Comparison of ENCODE assay signal across 12 cellular contexts in genomic region chr15:101506491-101506890, GRCh38. TPM values are rescaled to one million over a fixed set of nuclear protein-coding genes. Genes with fewer than 3 reads are reported as not detected.
DNase-seq lines count a peak whose midpoint lies in the region; ATAC-seq and TF ChIP-seq lines count a peak whose summit lies in the region.
"Had no signal": no experiment of that assay in that cellular context is flagged by ENCODE, and none has a peak within 500 bp of the region (broad histone marks: within the 10 kb centered on the region; RNA-seq: fewer than 3 reads in every experiment).

No MANE protein-coding gene starts in this region.

- DNase-seq in right atrium auricular region (ENCODE audit: low spot score) = peak; percentile 36
- no peak for DNase-seq in left cardiac atrium
- peak; percentile 52 for DNase-seq in RWPE2 (ENCODE audit: low spot score)
- peak; percentile 80 for DNase-seq in osteocyte (ENCODE audit: extremely low spot score, unreplicated experiment)
- no peak for DNase-seq in stimulated activated CD4-positive, alpha-beta T cell treated with anti-CD3 and anti-CD28 coated beads, Interleukin-15, amount 100 ng/mL, for 24 hours
- no peak for DNase-seq in HFFc6
- DNase-seq: Caco-2; CD4-positive, alpha-beta T cell; GOT3 had no signal

- H3K9me3 Mint-ChIP-seq in osteocyte (ENCODE audit: unreplicated experiment) = no peaks in the 10 kb centered on the region
- no peaks in the 10 kb centered on the region for H3K9me3 Mint-ChIP-seq in HFFc6
- H3K9me3 Mint-ChIP-seq: CD4-positive, alpha-beta T cell had no signal

- H3K4me1 Mint-ChIP-seq in osteocyte (ENCODE audit: unreplicated experiment) = no peaks in the 10 kb centered on the region
- H3K4me1 Mint-ChIP-seq in HFFc6 (ENCODE audit: low read depth) = no peaks in the 10 kb centered on the region

- no peaks in the 10 kb centered on the region for H3K27me3 ChIP-seq in right atrium auricular region
- no peaks in the 10 kb centered on the region for H3K27me3 ChIP-seq in RWPE2 (ENCODE audit: insufficient read depth, poor library complexity, severe bottlenecking)

- H3K4me1 ChIP-seq in right atrium auricular region = peaks cover 0 to 8% of the 10 kb centered on the region in 2 donors
- H3K4me1 ChIP-seq in RWPE2 (ENCODE audit: insufficient read depth, poor library complexity, severe bottlenecking) = no peaks in the 10 kb centered on the region
- H3K4me1 ChIP-seq: Caco-2 had no signal

- intact Hi-C loops in left cardiac atrium (cut with DNase I) = loop anchor here in 1 of 2 donors (10.0 kb wide), 1 partner anchor 192 kb away; no protein-coding TSS in a partner anchor

- H3K9me3 ChIP-seq in right atrium auricular region = no peaks in the 10 kb centered on the region
- no peaks in the 10 kb centered on the region for H3K9me3 ChIP-seq in RWPE2 (ENCODE audit: severe bottlenecking)
- H3K9me3 ChIP-seq: Caco-2 had no signal

- H3K4me3 ChIP-seq in right atrium auricular region = no peak overlapping the region
- H3K4me3 ChIP-seq in RWPE2 (ENCODE audit: severe bottlenecking) = no peak overlapping the region

- no peaks in the 10 kb centered on the region for H3K36me3 Mint-ChIP-seq in osteocyte (ENCODE audit: unreplicated experiment)
- H3K36me3 Mint-ChIP-seq in HFFc6 (ENCODE audit: low read depth) = no peaks in the 10 kb centered on the region

- no peak overlapping the region for H3K27ac ChIP-seq in right atrium auricular region
- H3K27ac ChIP-seq in RWPE2 (ENCODE audit: poor library complexity, severe bottlenecking) = no peak overlapping the region
- H3K27ac ChIP-seq: C4-2B had no signal

- H3K36me3 ChIP-seq in right atrium auricular region (no peaks in the 10 kb centered on the region), RWPE2 (ENCODE audit: low read depth) (no peaks in the 10 kb centered on the region)

- H3K27ac Mint-ChIP-seq in osteocyte (ENCODE audit: unreplicated experiment) (no peak overlapping the region), HFFc6 (no peak overlapping the region)
- H3K27ac Mint-ChIP-seq: B cell; CD4-positive, alpha-beta T cell had no signal

- no peak for ATAC-seq in left cardiac atrium
- no peak for ATAC-seq in RWPE2 (ENCODE audit: low read depth)
- ATAC-seq: HCT116 had no signal

- H3K4me3 Mint-ChIP-seq in osteocyte (ENCODE audit: unreplicated experiment) = no peak overlapping the region
- no peak overlapping the region for H3K4me3 Mint-ChIP-seq in HFFc6
- H3K4me3 Mint-ChIP-seq: B cell; CD4-positive, alpha-beta T cell had no signal

- no peak for TF ChIP-seq CTCF in right atrium auricular region (IDR thresholded peaks at IDR 0.05)
- TF ChIP-seq CTCF in RWPE2 (IDR thresholded peaks at IDR 0.05; ENCODE audit: poor library complexity, severe bottlenecking) = no peak
- no peak for TF ChIP-seq CTCF in osteocyte (IDR thresholded peaks at IDR 0.05)
- TF ChIP-seq CTCF in HFFc6 (IDR thresholded peaks at IDR 0.05) = no peak

- H3K27me3 Mint-ChIP-seq in osteocyte (ENCODE audit: unreplicated experiment) (peaks cover 15% of the 10 kb centered on the region), HFFc6 (ENCODE audit: insufficient read depth) (peaks cover 7% of the 10 kb centered on the region)

RNA-seq across cellular contexts. Expression of gene PCSK6, which starts 17.0 kb away (rescaled TPM):
- total RNA-seq in right atrium auricular region (10 to 100 TPM; 14.4 to 19.9 TPM), left cardiac atrium (10 to 100 TPM; 14.5 to 20.2 TPM), osteocyte (0.43 and 0.55 TPM in 2 replicates)
- total RNA-seq in HFFc6 (2021; fragmentation: NEBNext Ultra II Directional; extraction: Animal tissue kit (Norgen Biotek cat#: 25700)) = not detected

Comparison
In these comparisons a context has a peak if more than half of its experiments do, and no peak if none do; other contexts are left out.
1. DNase-seq: peak in right atrium auricular region (single experiment), RWPE2 (single experiment) and osteocyte (single experiment); none in left cardiac atrium (single experiment), stimulated activated CD4-positive, alpha-beta T cell treated with anti-CD3 and anti-CD28 coated beads, Interleukin-15, amount 100 ng/mL, for 24 hours (single experiment) and HFFc6 (single experiment).